8 cellular contexts compared by ENCODE assay signal in genomic region chr5:32280656-32281081, GRCh38. TPM values are rescaled to one million over a fixed set of nuclear protein-coding genes. Genes with fewer than 3 reads are reported as not detected.
DNase-seq lines count a peak whose midpoint lies in the region; ATAC-seq and TF ChIP-seq lines count a peak whose summit lies in the region.

No MANE protein-coding gene starts in this region.

- H3K9ac ChIP-seq in liver (ENCODE audit: low read depth in 1 of 2, low read length in 2 of 2) (no peak overlapping the region), GM23248 (no peak overlapping the region)

- H3K27me3 ChIP-seq in liver (ENCODE audit: control insufficient read depth in 4 of 4, insufficient read depth in 4 of 4, low read length in 3 of 4) (no peaks in the 10 kb centered on the region), GM23248 (replicated peaks; ENCODE audit: insufficient read depth) (no peaks in the 10 kb centered on the region)

- TF ChIP-seq CTCF in liver (IDR thresholded peaks at IDR 0.05; ENCODE audit: low read depth, low read length, missing input control) = no peak
- TF ChIP-seq CTCF in lower leg skin (IDR thresholded peaks at IDR 0.05) = no peak

- H3K27ac ChIP-seq in liver (ENCODE audit: low read depth in 1 of 2, low read length in 2 of 2) (no peak overlapping the region), GM23248 (no peak overlapping the region)

- no peak for DNase-seq in hippocampal formation (lab: John Stamatoyannopoulos, UW)
- no peak for DNase-seq in NCI-H446 (lab: John Stamatoyannopoulos, UW)
- DNase-seq in GM23248 = no peak
- no peak for DNase-seq in lower leg skin (ENCODE audit: low spot score in 2 of 2)

- no peak overlapping the region for H3K4me3 ChIP-seq in liver (ENCODE audit: low read depth in 1 of 3, low read length in 3 of 3)
- no peak overlapping the region for H3K4me3 ChIP-seq in GM23248
- no peak overlapping the region for H3K4me3 ChIP-seq in lower leg skin (ENCODE audit: low read depth, poor library complexity, severe bottlenecking)

- peaks cover 0 to 2% (median 0%) of the 10 kb centered on the region in 4 donors for H3K36me3 ChIP-seq in liver (ENCODE audit: control insufficient read depth in 4 of 4, insufficient read depth in 3 of 4, low read depth in 1 of 4, low read length in 3 of 4)
- no peaks in the 10 kb centered on the region for H3K36me3 ChIP-seq in GM23248 (ENCODE audit: low read depth)

- H2AFZ ChIP-seq in GM23248 = no peak overlapping the region

- TF ChIP-seq POLR2A in lower leg skin (IDR thresholded peaks at IDR 0.05) = no peak

- H3K9me2 ChIP-seq in GM23248 (ENCODE audit: insufficient read depth) = no peaks in the 10 kb centered on the region

- ATAC-seq in GM18861 (IDR thresholded peaks at IDR 0.05; ENCODE audit: unreplicated experiment) = peak; percentile 78
- peak; percentile 78 for ATAC-seq in GM21576 (IDR thresholded peaks at IDR 0.05; ENCODE audit: unreplicated experiment)
- ATAC-seq in HG03520 (IDR thresholded peaks at IDR 0.05; ENCODE audit: unreplicated experiment) = peak; percentile 79

- no peak for TF ChIP-seq RAD21 in liver (IDR thresholded peaks at IDR 0.05)

- H4K20me1 ChIP-seq in GM23248 (ENCODE audit: insufficient read depth) = peaks cover 4% of the 10 kb centered on the region; the same call in 1 of the 2 replicates

- H3K4me1 ChIP-seq in liver (ENCODE audit: control insufficient read depth in 4 of 4, insufficient read depth in 4 of 4, low read length in 3 of 4) (peaks cover 4 to 27% (median 8%) of the 10 kb centered on the region in 4 donors), GM23248 (ENCODE audit: insufficient read depth) (peaks cover 33% of the 10 kb centered on the region)

- 55% methylated on average over 5 of the region's 5 CpGs for WGBS in liver
- 70 to 76% methylated on average over 5 of the region's 5 CpGs for WGBS in GM23248 (ENCODE audit: low coverage in 1 of 2, low lambda C conversion rate in 2 of 2, missing lambda C conversion rate in 2 of 2), 2 experiments
- WGBS in lower leg skin, 2 donors = 87% methylated on average over 5 of the region's 5 CpGs

- peaks cover 24% of the 10 kb centered on the region for H3F3A ChIP-seq in GM23248 (ENCODE audit: insufficient read depth)

- in situ Hi-C loops in GM23248 (cut with MboI) = no loop called here

- no peak overlapping the region for H3K4me2 ChIP-seq in GM23248 (ENCODE audit: unreplicated experiment)

- peaks cover 48% of the 10 kb centered on the region for H3K79me2 ChIP-seq in GM23248 (ENCODE audit: insufficient read depth)

- H3K9me3 ChIP-seq in liver (ENCODE audit: control insufficient read depth in 4 of 4, low read length in 3 of 4) (no peaks in the 10 kb centered on the region), GM23248 (ENCODE audit: low read depth) (no peaks in the 10 kb centered on the region)

- intact Hi-C loops in lower leg skin (cut with DNase I; ENCODE audit: low total_unique reads) = no loop called here

TF ChIP-seq in liver, 16 proteins besides CTCF, POLR2A, EP300 and RAD21:
- TF ChIP-seq FOXA2 (IDR thresholded peaks at IDR 0.05) = no peak
- peak; percentile 36 to 53 for TF ChIP-seq HNF4A (conservative IDR thresholded peaks at IDR 0.05)

RNA-seq across cellular contexts. Expression of gene MTMR12, which starts 32.1 kb away (rescaled TPM):
- 10 to 100 TPM; 24.3 to 28.7 TPM for total RNA-seq in liver
- 1 to 10 TPM; 4.4 to 7.2 TPM for polyA plus RNA-seq in liver
- 13.4 and 48.8 TPM in 2 replicates for total RNA-seq in GM23248 (2014; rRNA removed; shearing (Covaris generic))
- polyA plus RNA-seq in GM23248 (2016; fragmentation: Nextera tagmentation; extraction: Ambion mirVana) = 5.1 and 5.5 TPM in 2 replicates
- total RNA-seq in lower leg skin = 10 to 100 TPM; 23.1 to 36.2 (median 33.4) TPM
